8 cellular contexts compared by ENCODE assay signal in the genomic region with DNA sequence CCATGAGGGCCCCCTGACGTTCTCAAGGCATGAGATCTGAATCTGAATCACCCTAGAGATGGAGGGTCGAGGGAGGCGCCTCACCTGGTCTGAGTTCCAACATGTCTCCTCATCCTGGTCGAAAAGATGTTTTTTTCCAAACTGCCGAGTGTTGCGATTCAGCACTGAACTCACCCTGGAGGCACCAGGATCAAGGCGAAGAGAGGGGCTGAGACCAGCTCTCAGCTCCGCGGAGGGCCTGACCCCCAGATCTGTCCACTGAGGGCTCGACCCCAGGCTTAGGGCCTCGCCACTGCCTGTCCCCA. TPM values are rescaled to one million over a fixed set of nuclear protein-coding genes. Genes with fewer than 3 reads are reported as not detected.
DNase-seq lines count a peak whose midpoint lies in the region; ATAC-seq and TF ChIP-seq lines count a peak whose summit lies in the region.

No MANE protein-coding gene starts in this region.

- peak overlapping the region; percentile 88 to 96 (median 94) for H3K27ac Mint-ChIP-seq in naive thymus-derived CD8-positive, alpha-beta T cell

- peak overlapping the region; percentile 88 for H3K27ac ChIP-seq in HL-60 (replicated peaks)

- peak overlapping the region; percentile 89 to 97 (median 92) for H3K4me3 Mint-ChIP-seq in naive thymus-derived CD8-positive, alpha-beta T cell

- no peak for TF ChIP-seq CTCF in HL-60 (IDR thresholded peaks at IDR 0.05; ENCODE audit: insufficient read depth, low read length)

- no peaks in the 10 kb centered on the region for H3K9me3 Mint-ChIP-seq in naive thymus-derived CD8-positive, alpha-beta T cell

- peak; percentile 31 for DNase-seq in ELR (ENCODE audit: low read depth)
- no peak for DNase-seq in HL-60 (ENCODE audit: low read depth in 1 of 2, low spot score in 1 of 2)
- peak; percentile 28 for DNase-seq in cerebellar cortex (ENCODE audit: low spot score)
- DNase-seq in naive thymus-derived CD8-positive, alpha-beta T cell, result peak in 1 of 10 donors; percentile 16
- DNase-seq in hippocampal formation (lab: John Stamatoyannopoulos, UW), result no peak
- DNase-seq in NCI-H2107 (lab: John Stamatoyannopoulos, UW), result no peak
- DNase-seq in AG08396 (ENCODE audit: low spot score), result no peak
- no peak for DNase-seq in 8988T

- H3K27me3 Mint-ChIP-seq in naive thymus-derived CD8-positive, alpha-beta T cell, result peaks cover 0 to 14% (median 4%) of the 10 kb centered on the region in 5 donors

- POLR2A ChIA-PET in naive thymus-derived CD8-positive, alpha-beta T cell (lab: Charles Lee), result interaction anchor here (0.8 to 2.7 kb wide), 5 partner anchors 10 to 898 kb away, joined by 3 to 52 read pairs (median 3); partner anchors contain the start of genes BORCS8 and RFXANK

- no peaks in the 10 kb centered on the region for H3K27me3 ChIP-seq in HL-60 (ENCODE audit: insufficient read depth, poor library complexity, severe bottlenecking)

- peak overlapping the region; percentile 50 for H3K4me3 ChIP-seq in HL-60 (replicated peaks; ENCODE audit: insufficient read depth, low read length)

- no peak for ATAC-seq in naive thymus-derived CD8-positive, alpha-beta T cell

- H3K36me3 Mint-ChIP-seq in naive thymus-derived CD8-positive, alpha-beta T cell, result peaks cover 0 to 22% (median 6%) of the 10 kb centered on the region in 3 donors

- peaks cover 15 to 39% (median 34%) of the 10 kb centered on the region in 4 donors for H3K4me1 Mint-ChIP-seq in naive thymus-derived CD8-positive, alpha-beta T cell

RNA-seq across cellular contexts. Expression of gene NR2C2AP, which starts 0.6 kb away (rescaled TPM):
- 10 to 100 TPM; 26.0 to 31.8 TPM for total RNA-seq in naive thymus-derived CD8-positive, alpha-beta T cell
- 10 to 100 TPM; 23.7 to 37.8 (median 31.9) TPM for polyA plus RNA-seq in naive thymus-derived CD8-positive, alpha-beta T cell

RNA-seq across cellular contexts. Expression of gene NCAN, which starts 9.1 kb away (rescaled TPM):
- total RNA-seq in naive thymus-derived CD8-positive, alpha-beta T cell, result not detected
- polyA plus RNA-seq in naive thymus-derived CD8-positive, alpha-beta T cell, result not detected

RNA-seq across cellular contexts. Expression of gene RFXANK, which starts 10.6 kb away (rescaled TPM):
- 10 to 100 TPM; 72.9 to 81.5 TPM for total RNA-seq in naive thymus-derived CD8-positive, alpha-beta T cell
- polyA plus RNA-seq in naive thymus-derived CD8-positive, alpha-beta T cell, result 100 to 1,000 TPM in 1 of 3 donors, 10 to 100 TPM in 2; 79.3 to 101 (median 86.9) TPM

RNA-seq across cellular contexts. Expression of gene BORCS8, which starts 10.7 kb away (rescaled TPM):
- 10 to 100 TPM; 33.5 to 34.2 TPM for total RNA-seq in naive thymus-derived CD8-positive, alpha-beta T cell
- polyA plus RNA-seq in naive thymus-derived CD8-positive, alpha-beta T cell, result 10 to 100 TPM; 18.2 to 23.6 (median 18.2) TPM

RNA-seq across cellular contexts. Expression of gene MEF2B, which starts 32.6 kb away (rescaled TPM):
- 1 to 10 TPM; 3.6 to 3.9 TPM for total RNA-seq in naive thymus-derived CD8-positive, alpha-beta T cell
- polyA plus RNA-seq in naive thymus-derived CD8-positive, alpha-beta T cell, result under 1 TPM in 1 of 3 donors, not detected in 2; 0.14 TPM

Comparison
In these comparisons a context has a peak if more than half of its experiments do, and no peak if none do; other contexts are left out.
1. DNase-seq: peak in ELR (single experiment) and cerebellar cortex (single experiment); none in HL-60 (0 of 2), hippocampal formation (0 of 2), NCI-H2107 (single experiment), AG08396 (single experiment) and 8988T (single experiment).